ENCODE assay signal across 8 cellular contexts in genomic region chr3:141913150-141913811, GRCh38. TPM values are rescaled to one million over a fixed set of nuclear protein-coding genes. Genes with fewer than 3 reads are reported as not detected.
DNase-seq lines count a peak whose midpoint lies in the region; ATAC-seq and TF ChIP-seq lines count a peak whose summit lies in the region.

No MANE protein-coding gene starts in this region.

- H3K4me1 ChIP-seq in H9 (ENCODE audit: insufficient read depth, low read length) (no peaks in the 10 kb centered on the region), fibroblast of lung (ENCODE audit: control insufficient read depth, extremely low read depth, insufficient read depth, low read length) (no peaks in the 10 kb centered on the region)

- no peak overlapping the region for H3K9ac ChIP-seq in H9 (ENCODE audit: extremely low read depth, insufficient read length, low read length)
- no peak overlapping the region for H3K9ac ChIP-seq in fibroblast of lung (ENCODE audit: insufficient read depth, low read length)

- H3K27ac ChIP-seq in H9 (ENCODE audit: insufficient read length, low read depth, low read length) (no peak overlapping the region), fibroblast of lung (ENCODE audit: insufficient read depth, low read length) (no peak overlapping the region), caudate nucleus (ENCODE audit: low read depth, low read length) (no peak overlapping the region)

- H3K9me3 Mint-ChIP-seq in H9 (peaks cover 12% of the 10 kb centered on the region in 2 experiments), osteocyte (ENCODE audit: unreplicated experiment) (peaks cover 4% of the 10 kb centered on the region)
- peaks cover 5% of the 10 kb centered on the region for H3K9me3 Mint-ChIP-seq in activated CD4-positive, alpha-beta T cell treated with anti-CD3 and anti-CD28 coated beads, Interleukin-2, amount 10 ng/mL, durations not matched to agents 7 days and 5 days

- H3K23me2 ChIP-seq in H9 (ENCODE audit: insufficient read length, low read depth, low read length, poor library complexity, severe bottlenecking): no peaks in the 10 kb centered on the region

- no peak overlapping the region for H3K23ac ChIP-seq in H9 (ENCODE audit: insufficient read length, low read depth, low read length)

- H3K4me3 ChIP-seq in fibroblast of lung (replicated peaks in 1 of 4; ENCODE audit: control extremely low read depth in 1 of 4, insufficient read depth in 1 of 4, low read depth in 3 of 4, low read length in 4 of 4): no peak overlapping the region

- no peak overlapping the region for H3K4me3 Mint-ChIP-seq in H9
- H3K4me3 Mint-ChIP-seq in activated CD4-positive, alpha-beta T cell treated with anti-CD3 and anti-CD28 coated beads, Interleukin-2, amount 10 ng/mL, durations not matched to agents 7 days and 5 days: no peak overlapping the region
- H3K4me3 Mint-ChIP-seq in osteocyte (ENCODE audit: unreplicated experiment): no peak overlapping the region

- H3K79me1 ChIP-seq in H9 (ENCODE audit: insufficient read depth, low read depth, low read length, poor library complexity, severe bottlenecking): peaks cover 1% of the 10 kb centered on the region

- no peaks in the 10 kb centered on the region for H3K27me3 ChIP-seq in H9 (ENCODE audit: insufficient read depth, low read length)
- no peaks in the 10 kb centered on the region for H3K27me3 ChIP-seq in fibroblast of lung (ENCODE audit: control insufficient read depth, insufficient read depth, low read length)

- no peak overlapping the region for H4K91ac ChIP-seq in H9 (ENCODE audit: insufficient read length, low read depth, low read length)

- H4K20me1 ChIP-seq in H9 (ENCODE audit: control insufficient read depth, insufficient read depth, insufficient read length): no peaks in the 10 kb centered on the region
- H4K20me1 ChIP-seq in fibroblast of lung (ENCODE audit: control insufficient read depth, extremely low read depth, insufficient read depth, low read length): no peaks in the 10 kb centered on the region

- no peak overlapping the region for H3K4ac ChIP-seq in H9 (ENCODE audit: low read depth, low read length)

- H3K4me1 Mint-ChIP-seq in H9: peaks cover 0 to 5% of the 10 kb centered on the region in 2 experiments; a peak in 1 of 4 replicates
- H3K4me1 Mint-ChIP-seq in activated CD4-positive, alpha-beta T cell treated with anti-CD3 and anti-CD28 coated beads, Interleukin-2, amount 10 ng/mL, durations not matched to agents 7 days and 5 days: peaks cover 4% of the 10 kb centered on the region
- no peaks in the 10 kb centered on the region for H3K4me1 Mint-ChIP-seq in osteocyte (ENCODE audit: unreplicated experiment)

- WGBS in H9 (ENCODE audit: extremely low coverage, insufficient read length, low lambda C conversion rate): no CpG with 5 or more reads among the region's 1 CpG

- POLR2A ChIA-PET in activated CD4-positive, alpha-beta T cell treated with anti-CD3 and anti-CD28 coated beads, Interleukin-2, amount 10 ng/mL, durations not matched to agents 7 days and 5 days (lab: Charles Lee): interaction anchor here (0.6 kb wide), 1 partner anchor 316 kb away, joined by 7 read pairs; no protein-coding TSS in a partner anchor

- ATAC-seq in GM19328 (IDR thresholded peaks at IDR 0.05; ENCODE audit: unreplicated experiment): no peak

- CTCF ChIA-PET in activated CD4-positive, alpha-beta T cell treated with anti-CD3 and anti-CD28 coated beads, Interleukin-2, amount 10 ng/mL, durations not matched to agents 7 days and 5 days (lab: Charles Lee): interaction anchor here (0.6 to 2.6 kb wide), 10 partner anchors 9 to 553 kb away, joined by 3 to 12 read pairs (median 4); partner anchors contain the start of gene RNF7

- H2BK12ac ChIP-seq in H9 (ENCODE audit: insufficient read length, low read depth, low read length): no peak overlapping the region

- no peaks in the 10 kb centered on the region for H3K79me2 ChIP-seq in H9 (ENCODE audit: insufficient read depth, low read length)
- no peaks in the 10 kb centered on the region for H3K79me2 ChIP-seq in fibroblast of lung (ENCODE audit: control insufficient read depth, insufficient read depth, low read length)

- H4K8ac ChIP-seq in H9 (replicated peaks; ENCODE audit: insufficient read length, low read depth, low read length): no peak overlapping the region

- no peak overlapping the region for H2AFZ ChIP-seq in H9 (ENCODE audit: low read length)
- H2AFZ ChIP-seq in fibroblast of lung (ENCODE audit: low read length): no peak overlapping the region

- no peak overlapping the region for H2BK15ac ChIP-seq in H9 (ENCODE audit: low read depth, low read length)

- no peak overlapping the region for H2AK5ac ChIP-seq in H9 (ENCODE audit: insufficient read length, low read length)

- H3K18ac ChIP-seq in H9 (ENCODE audit: insufficient read length, low read depth, low read length): no peak overlapping the region

- H3K4me2 ChIP-seq in H9 (ENCODE audit: insufficient read depth, insufficient read length, low read length) (no peak overlapping the region), fibroblast of lung (ENCODE audit: extremely low read depth, insufficient read depth, low read length) (no peak overlapping the region)

- no peak overlapping the region for H2BK120ac ChIP-seq in H9 (ENCODE audit: low read depth, low read length, poor library complexity, severe bottlenecking)

- H3K36me3 Mint-ChIP-seq in H9 (ENCODE audit: insufficient read depth in 1 of 3, low read depth in 3 of 3): peaks cover 73 to 98% (median 86%) of the 10 kb centered on the region in 3 experiments
- H3K36me3 Mint-ChIP-seq in activated CD4-positive, alpha-beta T cell treated with anti-CD3 and anti-CD28 coated beads, Interleukin-2, amount 10 ng/mL, durations not matched to agents 7 days and 5 days (ENCODE audit: low read depth): peaks cover 48% of the 10 kb centered on the region
- H3K36me3 Mint-ChIP-seq in osteocyte (ENCODE audit: unreplicated experiment): peaks cover 43% of the 10 kb centered on the region

- H4K5ac ChIP-seq in H9 (ENCODE audit: insufficient read length, low read depth, low read length): no peak overlapping the region

- H3K27me3 Mint-ChIP-seq in H9 (ENCODE audit: low read depth) (no peaks in the 10 kb centered on the region), osteocyte (ENCODE audit: unreplicated experiment) (no peaks in the 10 kb centered on the region)
- H3K27me3 Mint-ChIP-seq in activated CD4-positive, alpha-beta T cell treated with anti-CD3 and anti-CD28 coated beads, Interleukin-2, amount 10 ng/mL, durations not matched to agents 7 days and 5 days: no peaks in the 10 kb centered on the region

- DNase-seq in EL (peak; percentile 54), H9 (no peak), NCI-H2227 treated with DMSO at 0.1 percent for 48 hours (lab: John Stamatoyannopoulos, UW) (peak; percentile 2), fibroblast of lung (ENCODE audit: low read depth in 2 of 2) (peak; percentile 52 to 80), osteocyte (ENCODE audit: extremely low spot score, unreplicated experiment) (no peak), caudate nucleus (lab: John Stamatoyannopoulos, UW) (no peak)
- peak; percentile 75 for DNase-seq in activated CD4-positive, alpha-beta T cell treated with anti-CD3 and anti-CD28 coated beads, Interleukin-2, amount 10 ng/mL, durations not matched to agents 7 days and 5 days

- TF ChIP-seq CTCF in H9 (conservative IDR thresholded peaks at IDR 0.05) (peak; percentile 76), fibroblast of lung (conservative IDR thresholded peaks at IDR 0.05 in 1 of 2, IDR thresholded peaks at IDR 0.05 in 1 of 2; ENCODE audit: low read depth in 1 of 2, low read length in 2 of 2) (peak; percentile 67 to 70), osteocyte (IDR thresholded peaks at IDR 0.05) (peak; percentile 65)

- H2BK20ac ChIP-seq in H9 (ENCODE audit: low read depth, low read length, poor library complexity, severe bottlenecking): no peak overlapping the region

- peaks cover 3% of the 10 kb centered on the region for H3K36me3 ChIP-seq in fibroblast of lung (ENCODE audit: control insufficient read depth, insufficient read depth, low read length)

- H2BK5ac ChIP-seq in H9 (ENCODE audit: insufficient read length, low read length): no peak overlapping the region

- H3K27ac Mint-ChIP-seq in H9 (no peak overlapping the region), osteocyte (ENCODE audit: unreplicated experiment) (no peak overlapping the region)
- no peak overlapping the region for H3K27ac Mint-ChIP-seq in activated CD4-positive, alpha-beta T cell treated with anti-CD3 and anti-CD28 coated beads, Interleukin-2, amount 10 ng/mL, durations not matched to agents 7 days and 5 days

- H3K9me3 ChIP-seq in H9 (ENCODE audit: control insufficient read depth, low read depth, low read length) (no peaks in the 10 kb centered on the region), fibroblast of lung (ENCODE audit: control insufficient read depth, insufficient read depth, low read depth, low read length) (no peaks in the 10 kb centered on the region)

- H3K14ac ChIP-seq in H9 (ENCODE audit: insufficient read depth, low read length): no peak overlapping the region

- no peak overlapping the region for H3T11ph ChIP-seq in H9 (ENCODE audit: low read length)

- no peak overlapping the region for H3K56ac ChIP-seq in H9 (ENCODE audit: insufficient read length, low read depth, low read length)

RNA-seq across cellular contexts. Expression of gene ATP1B3, which starts 36.8 kb away (rescaled TPM):
- 223 and 250 TPM in 2 replicates for total RNA-seq in H9 (2021)
- 100 to 1,000 TPM; 106 to 113 TPM for total RNA-seq in activated CD4-positive, alpha-beta T cell treated with anti-CD3 and anti-CD28 coated beads, Interleukin-2, amount 10 ng/mL, durations not matched to agents 7 days and 5 days
- 24.7 and 55.8 TPM in 2 replicates for total RNA-seq in fibroblast of lung
- 243 and 257 TPM in 2 replicates for polyA plus RNA-seq in fibroblast of lung
- 142 and 165 TPM in 2 replicates for polyA plus RNA-seq in fibroblast of lung (2012)
- polyA minus RNA-seq in fibroblast of lung (ENCODE audit: low replicate concordance): 36.0 and 44.8 TPM in 2 replicates
- 139 and 152 TPM in 2 replicates for total RNA-seq in osteocyte

Comparison
In these comparisons a context has a peak if more than half of its experiments do, and no peak if none do; other contexts are left out.
1. DNase-seq: peak in EL (single experiment), NCI-H2227 treated with DMSO at 0.1 percent for 48 hours (single experiment), activated CD4-positive, alpha-beta T cell treated with anti-CD3 and anti-CD28 coated beads, Interleukin-2, amount 10 ng/mL, durations not matched to agents 7 days and 5 days (single experiment) and fibroblast of lung (2 of 2); none in H9 (single experiment), osteocyte (single experiment) and caudate nucleus (0 of 61).
2. Peak in every context shown above with its lines, with median percentiles within 50 percentile points of each other: CTCF ChIP-seq.